ENCODE assay signal across 13 cellular contexts in the genomic region with DNA sequence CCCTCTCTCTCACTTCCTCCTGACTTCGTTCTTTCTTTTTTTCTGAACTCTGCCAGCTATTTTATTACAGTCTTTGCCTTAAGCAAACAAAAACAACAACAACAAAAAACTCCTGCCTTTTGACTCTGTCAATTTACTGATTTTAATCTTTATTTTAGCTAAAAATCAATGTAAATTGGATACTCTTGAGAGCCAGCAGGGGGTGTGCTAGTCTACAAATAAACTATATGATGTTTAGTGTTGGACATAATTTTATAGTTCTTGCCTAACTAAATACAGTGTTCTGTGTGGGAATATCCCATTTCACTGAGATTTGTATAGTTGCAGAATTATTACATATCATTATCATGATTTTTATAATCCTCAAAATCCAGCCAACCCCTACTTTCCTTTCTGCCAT.
DNase-seq lines count a peak whose midpoint lies in the region; ATAC-seq and TF ChIP-seq lines count a peak whose summit lies in the region.
"Had no signal": no experiment of that assay in that cellular context is flagged by ENCODE, and none has a peak within 500 bp of the region (broad histone marks: within the 10 kb centered on the region; RNA-seq: fewer than 3 reads in every experiment).

No MANE protein-coding gene starts in this region.

- peak; percentile 56 for DNase-seq in NCI-H82 (lab: John Stamatoyannopoulos, UW)
- no peak for DNase-seq in NCI-H82 treated with DMSO at 0.1 percent for 48 hours (lab: John Stamatoyannopoulos, UW; ENCODE audit: unreplicated experiment)
- DNase-seq in PC-3, result peak; percentile 3
- DNase-seq in fibroblast of mammary gland (ENCODE audit: low read depth), result peak; percentile 3
- no peak for DNase-seq in retinal pigment epithelial cell (ENCODE audit: low read depth)
- no peak for DNase-seq in activated effector memory CD4-positive, alpha-beta T cell treated with Interleukin-2 at 50 U/mL for 16 hours
- no peak for DNase-seq in SKM-1 treated with dmso at 0.1 percent for 144 hours (lab: John Stamatoyannopoulos, UW; ENCODE audit: unreplicated experiment)
- DNase-seq: activated CD4-positive, alpha-beta memory T cell treated with anti-CD3 and anti-CD28 coated beads, Interleukin-2, amount 10 ng/mL, durations not matched to agents 7 days and 5 days; GDM1; kidney glomerular epithelial cell; NCI-H1694; SHP77 had no signal

- no peak for ATAC-seq in PC-3
- ATAC-seq in HG02870 (IDR thresholded peaks at IDR 0.05; ENCODE audit: unreplicated experiment), result no peak

- H3K79me2 ChIP-seq in PC-3 (ENCODE audit: low read length), result no peaks in the 10 kb centered on the region

- H2AFZ ChIP-seq in PC-3 (ENCODE audit: low read length), result no peak overlapping the region

- no peak overlapping the region for H3K9ac ChIP-seq in PC-3 (ENCODE audit: low read length)

- TF ChIP-seq CTCF in PC-3 (conservative IDR thresholded peaks at IDR 0.05; ENCODE audit: low read depth, low read length) (peak; percentile 61), fibroblast of mammary gland (conservative IDR thresholded peaks at IDR 0.05; ENCODE audit: control insufficient read depth, insufficient read depth, low read depth, low read length) (no peak), retinal pigment epithelial cell (conservative IDR thresholded peaks at IDR 0.05; ENCODE audit: low read depth, low read length) (peak; percentile 55)

- CTCF ChIA-PET in PC-3 (lab: Charles Lee), result interaction anchor here (0.5 to 0.7 kb wide), 3 partner anchors 244 to 795 kb away, joined by 3 read pairs; no protein-coding TSS in a partner anchor

- H3K27me3 ChIP-seq in PC-3 (ENCODE audit: low read length), result no peaks in the 10 kb centered on the region

- no TSS peak for BruUV-seq in PC-3 (replicated peaks; lab: Mats Ljungman, UMichigan)

- no peak overlapping the region for H3K4me2 ChIP-seq in PC-3 (ENCODE audit: low read length)

- no peaks in the 10 kb centered on the region for H3K4me1 ChIP-seq in PC-3 (ENCODE audit: insufficient read depth, low read length)

- H3F3A ChIP-seq in PC-3 (ENCODE audit: low read length, unreplicated experiment), result no peaks in the 10 kb centered on the region

- H3K9me2 ChIP-seq in PC-3 (replicated peaks; ENCODE audit: low read length), result no peaks in the 10 kb centered on the region

- intact Hi-C loops in PC-3 (cut with micrococcal nuclease), result loop anchor here (1.0 to 2.0 kb wide), 2 partner anchors 70 to 332 kb away; no protein-coding TSS in a partner anchor

- H3K9me3 ChIP-seq in PC-3 (ENCODE audit: low read length), result no peaks in the 10 kb centered on the region

- no peaks in the 10 kb centered on the region for H3K36me3 ChIP-seq in PC-3 (ENCODE audit: low read depth, low read length)

- POLR2A ChIA-PET in PC-3 (lab: Charles Lee; ENCODE audit: unreplicated experiment), result no interaction called here

- H3K27ac ChIP-seq in PC-3 (ENCODE audit: low read length), result no peak overlapping the region

- no peaks in the 10 kb centered on the region for H4K20me1 ChIP-seq in PC-3 (ENCODE audit: low read length)

- H3K4me3 ChIP-seq in PC-3 (ENCODE audit: low read length) (no peak overlapping the region), fibroblast of mammary gland (ENCODE audit: control insufficient read depth, low read depth, low read length) (no peak overlapping the region), retinal pigment epithelial cell (ENCODE audit: low read length) (no peak overlapping the region)

Comparison
In these comparisons a context has a peak if more than half of its experiments do, and no peak if none do; other contexts are left out.
1. DNase-seq: peak in NCI-H82 (single experiment), PC-3 (single experiment) and fibroblast of mammary gland (single experiment); none in NCI-H82 treated with DMSO at 0.1 percent for 48 hours (single experiment), retinal pigment epithelial cell (single experiment), activated effector memory CD4-positive, alpha-beta T cell treated with Interleukin-2 at 50 U/mL for 16 hours (single experiment) and SKM-1 treated with dmso at 0.1 percent for 144 hours (single experiment).